10 cellular contexts compared by ENCODE assay signal in the genomic region with DNA sequence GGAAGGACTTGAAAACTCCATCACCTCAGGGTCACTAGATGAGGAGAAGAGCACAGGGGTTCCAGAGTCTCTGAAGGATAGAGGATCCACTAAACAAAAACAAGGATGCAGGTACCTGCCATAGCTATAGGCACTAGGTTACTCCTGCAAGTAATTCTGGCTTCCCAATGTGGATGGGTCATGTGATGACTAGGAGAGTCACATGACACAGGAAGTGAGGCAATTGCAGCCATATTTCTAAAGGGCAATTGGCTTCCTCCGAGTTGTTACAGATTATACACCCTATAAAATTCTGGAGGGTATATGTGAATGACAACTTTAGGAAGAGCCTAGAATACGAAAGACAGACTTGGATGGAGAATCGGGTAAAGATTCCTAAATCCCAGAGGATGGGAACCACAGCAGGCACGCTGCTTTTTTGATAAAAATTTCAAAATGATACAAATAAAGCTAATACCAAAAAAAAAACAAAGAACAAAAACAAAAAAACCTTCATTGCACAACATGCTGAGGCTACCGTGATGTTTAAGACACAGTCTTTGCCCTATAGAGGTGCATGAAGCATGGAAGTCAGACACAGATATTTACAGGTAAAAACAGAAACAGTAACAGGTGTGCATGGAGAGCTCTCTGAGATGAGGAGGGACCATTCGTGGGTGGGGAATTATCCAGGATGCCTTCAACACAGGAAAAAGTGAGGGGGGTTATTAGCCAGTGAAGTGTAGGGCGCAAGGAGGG. TPM values are rescaled to one million over a fixed set of nuclear protein-coding genes. Genes with fewer than 3 reads are reported as not detected.
DNase-seq lines count a peak whose midpoint lies in the region; ATAC-seq and TF ChIP-seq lines count a peak whose summit lies in the region.
"Had no signal": no experiment of that assay in that cellular context is flagged by ENCODE, and none has a peak within 500 bp of the region (broad histone marks: within the 10 kb centered on the region; RNA-seq: fewer than 3 reads in every experiment).

No MANE protein-coding gene starts in this region.

- H3K27ac Mint-ChIP-seq in activated naive CD4-positive, alpha-beta T cell treated with anti-CD3 and anti-CD28 coated beads, Interleukin-2, amount 50 U/mL, for 24 hours: peak overlapping the region; percentile 70
- peak overlapping the region; percentile 93 for H3K27ac Mint-ChIP-seq in MCF 10A (ENCODE audit: low read depth, unreplicated experiment)
- peak overlapping the region; percentile 55 for H3K27ac Mint-ChIP-seq in stimulated activated memory B cell treated with anti-CD40 and anti-IgM and Interleukin-4, amounts not matched to agents 10 μg/mL and 1 μg/mL and 100 μg/mL, for 72 hours
- H3K27ac Mint-ChIP-seq: activated naive CD8-positive, alpha-beta T cell; stimulated activated naive CD8-positive, alpha-beta T cell treated with anti-CD3 and anti-CD28 coated beads, Interleukin-15, Interleukin-2, amounts not matched to agents 100 ng/mL and 50 ng/mL, for 24 hours had no signal

- no peaks in the 10 kb centered on the region for H3K36me3 Mint-ChIP-seq in activated naive CD4-positive, alpha-beta T cell treated with anti-CD3 and anti-CD28 coated beads, Interleukin-2, amount 50 U/mL, for 24 hours
- H3K36me3 Mint-ChIP-seq in MCF 10A (ENCODE audit: insufficient read depth, unreplicated experiment): peaks cover 10% of the 10 kb centered on the region
- peaks cover 6% of the 10 kb centered on the region for H3K36me3 Mint-ChIP-seq in stimulated activated memory B cell treated with anti-CD40 and anti-IgM and Interleukin-4, amounts not matched to agents 10 μg/mL and 1 μg/mL and 100 μg/mL, for 72 hours
- H3K36me3 Mint-ChIP-seq: activated naive CD8-positive, alpha-beta T cell had no signal

- H3K27me3 Mint-ChIP-seq in activated naive CD4-positive, alpha-beta T cell treated with anti-CD3 and anti-CD28 coated beads, Interleukin-2, amount 50 U/mL, for 24 hours: no peaks in the 10 kb centered on the region
- H3K27me3 Mint-ChIP-seq in MCF 10A (ENCODE audit: insufficient read depth, unreplicated experiment): no peaks in the 10 kb centered on the region
- H3K27me3 Mint-ChIP-seq in stimulated activated memory B cell treated with anti-CD40 and anti-IgM and Interleukin-4, amounts not matched to agents 10 μg/mL and 1 μg/mL and 100 μg/mL, for 72 hours: no peaks in the 10 kb centered on the region
- H3K27me3 Mint-ChIP-seq: activated naive CD8-positive, alpha-beta T cell; stimulated activated naive CD8-positive, alpha-beta T cell treated with anti-CD3 and anti-CD28 coated beads, Interleukin-15, Interleukin-2, amounts not matched to agents 100 ng/mL and 50 ng/mL, for 24 hours had no signal

- POLR2A ChIA-PET in MCF 10A (lab: Yijun Ruan, JAX): interaction anchor here (0.7 to 1.9 kb wide), 8 partner anchors 8 to 336 kb away, joined by 3 to 13 read pairs (median 4); partner anchors contain the start of genes KRTCAP2 and MTX1

- DNase-seq in activated naive CD4-positive, alpha-beta T cell treated with anti-CD3 and anti-CD28 coated beads, Interleukin-2, amount 50 U/mL, for 16 hours: no peak
- DNase-seq in NCI-H510A treated with DMSO at 0.1 percent for 48 hours (lab: John Stamatoyannopoulos, UW) (peak; percentile 37), MCF 10A (ENCODE audit: unreplicated experiment) (peak; percentile 83), iPS-NIHi7 (ENCODE audit: extremely low spot score) (peak; percentile 63)
- no peak for DNase-seq in stimulated activated CD4-positive, alpha-beta T cell treated with anti-CD3 and anti-CD28 coated beads, Interleukin-12 subunit alpha, Interleukin-12 subunit beta, amount 100 ng/mL, for 4 hours

- BruUV-seq in MCF 10A (replicated peaks; lab: Mats Ljungman, UMichigan): no TSS peak

- H3K9me3 Mint-ChIP-seq in activated naive CD4-positive, alpha-beta T cell treated with anti-CD3 and anti-CD28 coated beads, Interleukin-2, amount 50 U/mL, for 24 hours: no peaks in the 10 kb centered on the region
- H3K9me3 Mint-ChIP-seq in MCF 10A (ENCODE audit: unreplicated experiment): no peaks in the 10 kb centered on the region
- no peaks in the 10 kb centered on the region for H3K9me3 Mint-ChIP-seq in stimulated activated memory B cell treated with anti-CD40 and anti-IgM and Interleukin-4, amounts not matched to agents 10 μg/mL and 1 μg/mL and 100 μg/mL, for 72 hours
- H3K9me3 Mint-ChIP-seq: stimulated activated naive CD8-positive, alpha-beta T cell treated with anti-CD3 and anti-CD28 coated beads, Interleukin-15, Interleukin-2, amounts not matched to agents 100 ng/mL and 50 ng/mL, for 24 hours had no signal

- peaks cover 12% of the 10 kb centered on the region for H3K4me1 Mint-ChIP-seq in activated naive CD4-positive, alpha-beta T cell treated with anti-CD3 and anti-CD28 coated beads, Interleukin-2, amount 50 U/mL, for 24 hours
- peaks cover 20% of the 10 kb centered on the region for H3K4me1 Mint-ChIP-seq in MCF 10A (ENCODE audit: insufficient read depth, unreplicated experiment)
- peaks cover 19% of the 10 kb centered on the region for H3K4me1 Mint-ChIP-seq in stimulated activated memory B cell treated with anti-CD40 and anti-IgM and Interleukin-4, amounts not matched to agents 10 μg/mL and 1 μg/mL and 100 μg/mL, for 72 hours

- intact Hi-C loops in MCF 10A (cut with micrococcal nuclease): no loop called here

- ATAC-seq in stimulated activated memory B cell treated with anti-CD40 and anti-IgM and Interleukin-4, amounts not matched to agents 10 μg/mL and 1 μg/mL and 100 μg/mL, for 72 hours: no peak
- ATAC-seq in GM18520 (IDR thresholded peaks at IDR 0.05; ENCODE audit: unreplicated experiment): no peak

- CTCF ChIA-PET in MCF 10A (lab: Yijun Ruan, JAX): interaction anchor here (0.6 to 1.8 kb wide), 8 partner anchors 8 to 176 kb away, joined by 3 to 8 read pairs (median 4); partner anchors contain the start of genes KRTCAP2 and THBS3

- no peak for TF ChIP-seq CTCF in MCF 10A (IDR thresholded peaks at IDR 0.05; ENCODE audit: unreplicated experiment)

- no peak overlapping the region for H3K4me3 Mint-ChIP-seq in activated naive CD4-positive, alpha-beta T cell treated with anti-CD3 and anti-CD28 coated beads, Interleukin-2, amount 50 U/mL, for 24 hours
- H3K4me3 Mint-ChIP-seq in MCF 10A (ENCODE audit: unreplicated experiment): peak overlapping the region; percentile 62
- no peak overlapping the region for H3K4me3 Mint-ChIP-seq in stimulated activated memory B cell treated with anti-CD40 and anti-IgM and Interleukin-4, amounts not matched to agents 10 μg/mL and 1 μg/mL and 100 μg/mL, for 72 hours
- H3K4me3 Mint-ChIP-seq: activated naive CD8-positive, alpha-beta T cell; stimulated activated naive CD8-positive, alpha-beta T cell treated with anti-CD3 and anti-CD28 coated beads, Interleukin-15, Interleukin-2, amounts not matched to agents 100 ng/mL and 50 ng/mL, for 24 hours had no signal

RNA-seq across cellular contexts. Expression of gene MTX1, which starts 10.5 kb away (rescaled TPM):
- 64.6 and 67.4 TPM in 2 replicates for total RNA-seq in MCF 10A (2022)

RNA-seq across cellular contexts. Expression of gene THBS3, which starts 11.3 kb away (rescaled TPM):
- total RNA-seq in MCF 10A (2022): 33.0 and 34.4 TPM in 2 replicates

RNA-seq across cellular contexts. Expression of gene ENTREP3, which starts 36.3 kb away (rescaled TPM):
- total RNA-seq in MCF 10A (2022): 32.3 and 37.1 TPM in 2 replicates

RNA-seq across cellular contexts. Expression of gene SCAMP3, which starts 43.1 kb away (rescaled TPM):
- 80.6 and 88.1 TPM in 2 replicates for total RNA-seq in MCF 10A (2022)

RNA-seq across cellular contexts. Expression of gene TRIM46, which starts 45.4 kb away (rescaled TPM):
- 0.21 and 0.32 TPM in 2 replicates for total RNA-seq in MCF 10A (2022)

Comparison
In these comparisons a context has a peak if more than half of its experiments do, and no peak if none do; other contexts are left out.
1. DNase-seq: peak in NCI-H510A treated with DMSO at 0.1 percent for 48 hours (single experiment), MCF 10A (single experiment) and iPS-NIHi7 (single experiment); none in activated naive CD4-positive, alpha-beta T cell treated with anti-CD3 and anti-CD28 coated beads, Interleukin-2, amount 50 U/mL, for 16 hours (single experiment) and stimulated activated CD4-positive, alpha-beta T cell treated with anti-CD3 and anti-CD28 coated beads, Interleukin-12 subunit alpha, Interleukin-12 subunit beta, amount 100 ng/mL, for 4 hours (single experiment).
2. Peak in every context shown above with its lines, with median percentiles within 50 percentile points of each other: H3K27ac Mint-ChIP-seq.